13 cellular contexts compared by ENCODE assay signal in the genomic region with DNA sequence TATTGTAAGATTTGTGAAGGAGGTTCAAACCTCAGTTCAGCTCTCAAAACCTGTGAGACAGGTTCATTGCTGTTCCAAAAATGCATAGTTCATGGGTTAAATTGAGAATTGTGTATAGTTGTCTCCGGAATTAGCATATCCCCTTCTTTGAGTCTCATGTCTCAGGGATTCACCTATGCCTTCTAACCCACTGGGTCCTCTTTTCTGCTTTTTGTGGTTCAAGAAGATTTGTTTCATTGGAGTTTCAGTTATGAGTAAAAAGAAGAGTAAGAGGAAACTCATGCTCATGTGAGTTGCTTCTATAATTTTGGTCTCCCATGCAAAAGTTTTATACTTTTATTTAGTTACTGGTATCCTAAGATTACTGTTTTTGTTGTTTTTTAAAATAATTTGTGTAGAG.
DNase-seq lines count a peak whose midpoint lies in the region; ATAC-seq and TF ChIP-seq lines count a peak whose summit lies in the region.
"Had no signal": no experiment of that assay in that cellular context is flagged by ENCODE, and none has a peak within 500 bp of the region (broad histone marks: within the 10 kb centered on the region; RNA-seq: fewer than 3 reads in every experiment).

No MANE protein-coding gene starts in this region.

- in situ Hi-C loops in ACHN (cut with HindIII; ENCODE audit: low pct_ligation_motif_present, low pct_unique_long_range_greater_than_20kb, low sequenced_read_pairs) = no loop called here

- TF ChIP-seq CTCF in PC-3 (conservative IDR thresholded peaks at IDR 0.05; ENCODE audit: low read depth, low read length) = no peak

- H3K9me3 ChIP-seq in PC-3 (ENCODE audit: low read length) = no peaks in the 10 kb centered on the region

- peak overlapping the region; percentile 78 for H3K27ac ChIP-seq in PC-3 (ENCODE audit: low read length)

- H3K36me3 ChIP-seq in PC-3 (ENCODE audit: low read depth, low read length) = no peaks in the 10 kb centered on the region

- no TSS peak for BruUV-seq in PC-3 (replicated peaks; lab: Mats Ljungman, UMichigan)

- H3K4me2 ChIP-seq in PC-3 (ENCODE audit: low read length) = no peak overlapping the region

- CTCF ChIA-PET in PC-3 (lab: Charles Lee) = interaction anchor here (0.5 kb wide), 1 partner anchor 145 kb away, joined by 3 read pairs; no protein-coding TSS in a partner anchor

- intact Hi-C loops in PC-3 (cut with micrococcal nuclease) = no loop called here

- H4K20me1 ChIP-seq in PC-3 (ENCODE audit: low read length) = no peaks in the 10 kb centered on the region

- ATAC-seq in GM18867 (IDR thresholded peaks at IDR 0.05; ENCODE audit: unreplicated experiment) = peak; percentile 63
- ATAC-seq in GM21529 (IDR thresholded peaks at IDR 0.05; ENCODE audit: unreplicated experiment) = peak; percentile 68
- peak; percentile 34 for ATAC-seq in HG03060 (IDR thresholded peaks at IDR 0.05; ENCODE audit: low read depth, unreplicated experiment)
- no peak for ATAC-seq in PC-3

- H3K9me2 ChIP-seq in PC-3 (replicated peaks; ENCODE audit: low read length) = no peaks in the 10 kb centered on the region

- no peak overlapping the region for H3K4me3 ChIP-seq in PC-3 (ENCODE audit: low read length)

- DNase-seq in PC-3 (no peak), NCI-H1092 treated with DMSO at 0.1 percent for 48 hours (lab: John Stamatoyannopoulos, UW) (no peak), ACHN (no peak)
- DNase-seq in activated CD4-positive, alpha-beta T cell treated with anti-CD3 and anti-CD28 coated beads, Interleukin-2, amount 50 U/mL, for 4 hours = no peak
- no peak for DNase-seq in activated CD4-positive, alpha-beta T cell treated with anti-CD3 and anti-CD28 coated beads for 48 hours
- DNase-seq: activated CD4-positive, alpha-beta T cell treated with anti-CD3 and anti-CD28 coated beads, Interleukin-2, amount 50 U/mL, for 48 hours; CD4-positive, alpha-beta T cell; NCI-H1930; stimulated activated CD4-positive, alpha-beta T cell treated with anti-CD3 and anti-CD28 coated beads, Interleukin-2, amount 100 ng/mL, for 48 hours; T-helper 1 cell had no signal

- no peaks in the 10 kb centered on the region for H3K79me2 ChIP-seq in PC-3 (ENCODE audit: low read length)

- no peaks in the 10 kb centered on the region for H3F3A ChIP-seq in PC-3 (ENCODE audit: low read length, unreplicated experiment)

- POLR2A ChIA-PET in PC-3 (lab: Charles Lee; ENCODE audit: unreplicated experiment) = no interaction called here

- no peaks in the 10 kb centered on the region for H3K27me3 ChIP-seq in PC-3 (ENCODE audit: low read length)

- peak overlapping the region; percentile 40 for H3K9ac ChIP-seq in PC-3 (ENCODE audit: low read length)

- peak overlapping the region; percentile 39; the same call in 1 of the 2 replicates for H2AFZ ChIP-seq in PC-3 (ENCODE audit: low read length)

- peaks cover 11% of the 10 kb centered on the region for H3K4me1 ChIP-seq in PC-3 (ENCODE audit: insufficient read depth, low read length)
